Comparison of ENCODE assay signal across 20 cellular contexts in the genomic region with DNA sequence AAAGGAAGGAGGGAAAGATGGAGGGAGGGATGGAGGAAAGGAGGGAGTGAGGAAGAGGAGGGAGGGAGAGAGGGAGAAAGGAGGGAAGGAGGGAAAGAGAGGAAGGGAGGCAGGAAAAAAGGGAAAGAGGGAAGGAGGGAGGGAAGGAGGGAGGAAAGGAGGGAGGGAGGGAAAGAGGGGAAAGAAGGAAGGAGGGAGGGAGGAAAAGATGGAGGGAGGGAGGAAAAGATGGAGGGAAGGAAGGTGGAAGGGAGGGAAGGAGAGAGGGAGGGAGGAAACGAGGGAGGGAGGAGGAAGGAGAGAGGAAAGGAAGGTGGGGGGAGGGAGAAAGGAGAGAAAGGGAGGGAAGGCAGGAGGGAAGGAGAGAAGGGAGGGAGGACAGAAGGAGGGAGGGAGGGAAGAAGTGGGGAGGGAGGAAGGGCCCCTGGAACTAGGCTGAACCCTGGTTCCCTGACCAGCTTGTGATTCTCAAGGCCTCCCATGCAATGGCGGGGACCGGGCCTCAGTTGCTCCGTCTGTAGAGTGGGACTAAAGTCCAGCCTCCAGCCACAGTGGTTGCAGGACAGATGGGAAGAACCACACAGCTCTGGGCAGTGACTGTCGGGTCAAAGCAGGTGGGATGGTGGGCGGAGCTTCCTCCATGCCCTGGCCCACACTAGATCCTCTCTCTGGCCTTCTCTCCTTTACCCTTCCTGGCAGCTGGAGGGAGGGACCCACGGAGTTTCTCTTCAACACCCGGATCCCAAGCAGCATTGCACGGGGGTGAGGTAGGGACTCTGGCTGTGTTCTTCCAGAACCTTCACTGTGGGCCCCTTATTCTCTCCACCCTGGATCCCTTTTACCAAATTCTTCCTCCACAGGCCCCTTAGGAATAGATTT. TPM values are rescaled to one million over a fixed set of nuclear protein-coding genes. Genes with fewer than 3 reads are reported as not detected.
A peak's percentile ranks its signal among the peaks of the same experiment; 100 is the strongest.
DNase-seq lines count a peak whose midpoint lies in the region; ATAC-seq and TF ChIP-seq lines count a peak whose summit lies in the region.
"Had no signal": no experiment of that assay in that cellular context is flagged by ENCODE, and none has a peak within 500 bp of the region (broad histone marks: within the 10 kb centered on the region; RNA-seq: fewer than 3 reads in every experiment).

No MANE protein-coding gene starts in this region.

- no peak overlapping the region for H3K14ac ChIP-seq in IMR-90 (replicated peaks; ENCODE audit: low read depth, low read length)

- peaks cover 6% of the 10 kb centered on the region for H3K4me1 Mint-ChIP-seq in Caco-2 (ENCODE audit: low read depth, unreplicated experiment)
- H3K4me1 Mint-ChIP-seq in activated CD8-positive, alpha-beta T cell treated with anti-CD3 and anti-CD28 coated beads, Interleukin-2, amount 10 ng/mL, durations not matched to agents 7 days and 5 days (ENCODE audit: low read depth), result peaks cover 5% of the 10 kb centered on the region
- peaks cover 3% of the 10 kb centered on the region for H3K4me1 Mint-ChIP-seq in activated CD4-positive, alpha-beta memory T cell treated with anti-CD3 and anti-CD28 coated beads for 36 hours (ENCODE audit: low read depth)

- H4K8ac ChIP-seq in IMR-90 (ENCODE audit: low read depth in 2 of 2, low read length in 2 of 2), result 0 out of 4 replicates have a peak overlapping the region, but pooled peaks of 1 of the 2 experiments have one; percentile 5

- peak overlapping the region; percentile 24 for H2AK9ac ChIP-seq in IMR-90 (replicated peaks; ENCODE audit: low read depth, low read length, poor library complexity)

- no peak for TF ChIP-seq RAD21 in IMR-90 (IDR thresholded peaks at IDR 0.05; ENCODE audit: low read length)

- peaks cover 4 to 9% of the 10 kb centered on the region in 2 experiments; a peak in 1 of 4 replicates for H3K79me1 ChIP-seq in IMR-90 (ENCODE audit: low read depth in 1 of 2, low read length in 2 of 2)

- no peak overlapping the region for H2BK15ac ChIP-seq in IMR-90 (ENCODE audit: low read depth, low read length)

- H4K20me1 ChIP-seq in IMR-90 (ENCODE audit: insufficient read depth, low read length), result no peaks in the 10 kb centered on the region

- peaks cover 3% of the 10 kb centered on the region for H3K79me2 ChIP-seq in parathyroid adenoma

- H3K4me3 Mint-ChIP-seq in Caco-2 (ENCODE audit: unreplicated experiment), result no peak overlapping the region
- no peak overlapping the region for H3K4me3 Mint-ChIP-seq in activated CD8-positive, alpha-beta T cell treated with anti-CD3 and anti-CD28 coated beads, Interleukin-2, amount 10 ng/mL, durations not matched to agents 7 days and 5 days
- H3K4me3 Mint-ChIP-seq in activated CD4-positive, alpha-beta memory T cell treated with anti-CD3 and anti-CD28 coated beads for 36 hours, result no peak overlapping the region
- H3K4me3 Mint-ChIP-seq: activated CD4-positive, alpha-beta T cell treated with anti-CD3 and anti-CD28 coated beads, Interleukin-2, amount 10 ng/mL, durations not matched to agents 24 days and 14 days; T-helper 1 cell treated with Interleukin-12 subunit alpha and Interleukin-12 subunit beta and Interleukin-4 antibody, amounts not matched to agents 30 μg/mL and 1 μg/mL, for 36 hours had no signal

- peak overlapping the region; percentile 53 for H2AK5ac ChIP-seq in IMR-90 (ENCODE audit: low read depth, low read length)

- peak overlapping the region; percentile 32 for H3K27ac Mint-ChIP-seq in Caco-2 (ENCODE audit: unreplicated experiment)
- H3K27ac Mint-ChIP-seq in activated CD8-positive, alpha-beta T cell treated with anti-CD3 and anti-CD28 coated beads, Interleukin-2, amount 10 ng/mL, durations not matched to agents 7 days and 5 days, result no peak overlapping the region
- H3K27ac Mint-ChIP-seq in activated CD4-positive, alpha-beta memory T cell treated with anti-CD3 and anti-CD28 coated beads for 36 hours, result no peak overlapping the region
- H3K27ac Mint-ChIP-seq: activated CD4-positive, alpha-beta T cell treated with anti-CD3 and anti-CD28 coated beads, Interleukin-2, amount 10 ng/mL, durations not matched to agents 24 days and 14 days; T-helper 1 cell treated with Interleukin-12 subunit alpha and Interleukin-12 subunit beta and Interleukin-4 antibody, amounts not matched to agents 30 μg/mL and 1 μg/mL, for 36 hours had no signal

- H3K56ac ChIP-seq in IMR-90 (ENCODE audit: extremely low read depth, insufficient read depth, low read length), result no peak overlapping the region

- H3K36me3 Mint-ChIP-seq in Caco-2 (ENCODE audit: insufficient read depth, unreplicated experiment), result peaks cover 6% of the 10 kb centered on the region
- H3K36me3 Mint-ChIP-seq in activated CD8-positive, alpha-beta T cell treated with anti-CD3 and anti-CD28 coated beads, Interleukin-2, amount 10 ng/mL, durations not matched to agents 7 days and 5 days (ENCODE audit: low read depth), result no peaks in the 10 kb centered on the region
- no peaks in the 10 kb centered on the region for H3K36me3 Mint-ChIP-seq in activated CD4-positive, alpha-beta memory T cell treated with anti-CD3 and anti-CD28 coated beads for 36 hours

- H3K27me3 ChIP-seq in Caco-2 (replicated peaks; ENCODE audit: control insufficient read depth, insufficient read depth, low read length) (no peaks in the 10 kb centered on the region), IMR-90 (ENCODE audit: control insufficient read depth, insufficient read depth, low read length) (no peaks in the 10 kb centered on the region), esophagus muscularis mucosa (no peaks in the 10 kb centered on the region), parathyroid adenoma (ENCODE audit: control insufficient read depth, insufficient read depth, low read length) (no peaks in the 10 kb centered on the region)
- H3K27me3 ChIP-seq: cardiac muscle cell, SJCRH30 had no signal

- H2BK5ac ChIP-seq in IMR-90 (ENCODE audit: low read depth, low read length, poor library complexity, severe bottlenecking), result no peak overlapping the region

- 94 to 100% methylated on average over 1 to 4 of the region's 9 CpGs for WGBS in IMR-90 (ENCODE audit: extremely low coverage in 2 of 2, insufficient read length in 1 of 2), 2 experiments
- WGBS in esophagus muscularis mucosa, result 91% methylated on average over 8 of the region's 9 CpGs

- H4K5ac ChIP-seq in IMR-90 (ENCODE audit: low read depth, low read length), result no peak overlapping the region

- H3K9me1 ChIP-seq in IMR-90 (ENCODE audit: insufficient read depth, low read length), result peaks cover 10% of the 10 kb centered on the region; the same call in 1 of the 2 replicates

- peaks cover 37% of the 10 kb centered on the region for H3K4me1 ChIP-seq in Caco-2
- H3K4me1 ChIP-seq in IMR-90 (ENCODE audit: control insufficient read depth, insufficient read depth, low read length), result peaks cover 5% of the 10 kb centered on the region; the same call in 1 of the 2 replicates
- peaks cover 30 to 54% (median 49%) of the 10 kb centered on the region in 4 donors for H3K4me1 ChIP-seq in esophagus muscularis mucosa
- peaks cover 4% of the 10 kb centered on the region for H3K4me1 ChIP-seq in parathyroid adenoma

- H3K9me3 Mint-ChIP-seq in Caco-2 (ENCODE audit: unreplicated experiment), result no peaks in the 10 kb centered on the region
- H3K9me3 Mint-ChIP-seq in activated CD8-positive, alpha-beta T cell treated with anti-CD3 and anti-CD28 coated beads, Interleukin-2, amount 10 ng/mL, durations not matched to agents 7 days and 5 days (ENCODE audit: insufficient read depth), result no peaks in the 10 kb centered on the region
- no peaks in the 10 kb centered on the region for H3K9me3 Mint-ChIP-seq in activated CD4-positive, alpha-beta memory T cell treated with anti-CD3 and anti-CD28 coated beads for 36 hours
- H3K9me3 Mint-ChIP-seq: activated CD4-positive, alpha-beta T cell treated with anti-CD3 and anti-CD28 coated beads, Interleukin-2, amount 10 ng/mL, durations not matched to agents 24 days and 14 days; T-helper 1 cell treated with Interleukin-12 subunit alpha and Interleukin-12 subunit beta and Interleukin-4 antibody, amounts not matched to agents 30 μg/mL and 1 μg/mL, for 36 hours had no signal

- H3K27ac ChIP-seq in IMR-90 (ENCODE audit: insufficient read depth, low read length), result no peak overlapping the region
- H3K27ac ChIP-seq in esophagus muscularis mucosa (replicated peaks in 1 of 4), result peak overlapping the region; percentile 16 to 72 (median 47)
- H3K27ac ChIP-seq in parathyroid adenoma, result peak overlapping the region; percentile 61
- H3K27ac ChIP-seq: C4-2B, cardiac muscle cell, HL-60, SJCRH30 had no signal

- intact Hi-C loops in Caco-2 (cut with micrococcal nuclease; ENCODE audit: unreplicated experiment), result no loop called here
- intact Hi-C loops in IMR-90 (cut with micrococcal nuclease), result no loop called here
- intact Hi-C loops in esophagus muscularis mucosa (cut with DNase I), result no loop called here
- intact Hi-C loops in activated CD4-positive, alpha-beta memory T cell treated with anti-CD3 and anti-CD28 coated beads for 36 hours (cut with micrococcal nuclease), result no loop called here

- H3K4ac ChIP-seq in IMR-90 (ENCODE audit: low read depth, low read length), result peak overlapping the region; percentile 48; the same call in 1 of the 2 replicates

- TF ChIP-seq POLR2A in IMR-90 (IDR thresholded peaks at IDR 0.05; ENCODE audit: low read depth, low read length) (no peak), esophagus muscularis mucosa (IDR thresholded peaks at IDR 0.05; ENCODE audit: low read depth) (no peak)

- no peak overlapping the region for H2BK20ac ChIP-seq in IMR-90 (ENCODE audit: low read depth, low read length)

- H2AFZ ChIP-seq in IMR-90 (replicated peaks; ENCODE audit: low read length, poor library complexity), result no peak overlapping the region
- H2AFZ ChIP-seq in parathyroid adenoma, result no peak overlapping the region

- BruUV-seq in Caco-2 (replicated peaks; lab: Mats Ljungman, UMichigan), result no TSS peak
- no TSS peak for BruUV-seq in IMR-90 (replicated peaks; lab: Mats Ljungman, UMichigan)

- H3K36me3 ChIP-seq in Caco-2 (ENCODE audit: control insufficient read depth, insufficient read depth, low read length), result no peaks in the 10 kb centered on the region
- H3K36me3 ChIP-seq in IMR-90 (ENCODE audit: control insufficient read depth, insufficient read depth, low read length), result no peaks in the 10 kb centered on the region
- H3K36me3 ChIP-seq in esophagus muscularis mucosa, result no peaks in the 10 kb centered on the region
- H3K36me3 ChIP-seq in parathyroid adenoma (ENCODE audit: control insufficient read depth, insufficient read depth, low read length), result no peaks in the 10 kb centered on the region
- H3K36me3 ChIP-seq: cardiac muscle cell, SJCRH30 had no signal

- H3K9ac ChIP-seq in IMR-90 (ENCODE audit: low read depth, low read length) (no peak overlapping the region), parathyroid adenoma (no peak overlapping the region)

- DNase-seq in Caco-2, result no peak
- DNase-seq in IMR-90, result no peak
- no peak for DNase-seq in esophagus muscularis mucosa (ENCODE audit: extremely low spot score)
- no peak for DNase-seq in activated CD8-positive, alpha-beta T cell treated with anti-CD3 and anti-CD28 coated beads, Interleukin-2, amount 10 ng/mL, durations not matched to agents 7 days and 5 days
- DNase-seq in activated CD4-positive, alpha-beta memory T cell treated with anti-CD3 and anti-CD28 coated beads for 36 hours, result no peak
- DNase-seq in NCI-H1105 treated with DMSO at 0.1 percent for 48 hours (lab: John Stamatoyannopoulos, UW), result no peak
- DNase-seq: activated CD4-positive, alpha-beta T cell treated with anti-CD3 and anti-CD28 coated beads, Interleukin-2, amount 10 ng/mL, durations not matched to agents 24 days and 14 days; activated CD8-positive, alpha-beta memory T cell treated with anti-CD3 and anti-CD28 coated beads, Interleukin-2, amount 50 U/mL, for 4 hours; activated effector memory CD4-positive, alpha-beta T cell treated with Interleukin-2 at 50 U/mL for 16 hours; NCI-H146; NCI-H2171 treated with DMSO at 0.1 percent for 48 hours; NCI-H774 had no signal

- no peak overlapping the region for H3K23ac ChIP-seq in IMR-90 (ENCODE audit: low read depth, low read length)

- no peak overlapping the region for H3K4me2 ChIP-seq in IMR-90 (ENCODE audit: low read depth, low read length)
- H3K4me2 ChIP-seq in parathyroid adenoma (ENCODE audit: low read length), result no peak overlapping the region

- TF ChIP-seq CTCF in Caco-2 (IDR thresholded peaks at IDR 0.05; ENCODE audit: insufficient read depth in 1 of 2, low read depth in 1 of 2, low read length in 1 of 2, severe bottlenecking in 1 of 2, unreplicated experiment in 1 of 2) (no peak), IMR-90 (conservative IDR thresholded peaks at IDR 0.05; ENCODE audit: low read depth, low read length) (no peak), esophagus muscularis mucosa (IDR thresholded peaks at IDR 0.05) (no peak), parathyroid adenoma (IDR thresholded peaks at IDR 0.05) (no peak)

- H2BK120ac ChIP-seq in IMR-90 (ENCODE audit: low read depth, low read length), result no peak overlapping the region

- H3K18ac ChIP-seq in IMR-90 (ENCODE audit: low read depth, low read length), result no peak overlapping the region

- in situ Hi-C loops in IMR-90 (cut with MboI; ENCODE audit: low sequenced_read_pairs), result no loop called here

- no peak for TF ChIP-seq EP300 in esophagus muscularis mucosa (IDR thresholded peaks at IDR 0.05)

- dilution Hi-C loops in IMR-90 (cut with HindIII; ENCODE audit: low sequenced_read_pairs, unreplicated experiment), result no loop called here

- H3K27me3 Mint-ChIP-seq in Caco-2 (ENCODE audit: insufficient read depth, unreplicated experiment), result no peaks in the 10 kb centered on the region
- H3K27me3 Mint-ChIP-seq in activated CD8-positive, alpha-beta T cell treated with anti-CD3 and anti-CD28 coated beads, Interleukin-2, amount 10 ng/mL, durations not matched to agents 7 days and 5 days (ENCODE audit: low read depth), result no peaks in the 10 kb centered on the region
- H3K27me3 Mint-ChIP-seq in activated CD4-positive, alpha-beta memory T cell treated with anti-CD3 and anti-CD28 coated beads for 36 hours, result peaks cover 3% of the 10 kb centered on the region

- H3K4me3 ChIP-seq in Caco-2 (ENCODE audit: low read depth, low read length) (no peak overlapping the region), IMR-90 (ENCODE audit: insufficient read depth, low read depth, low read length) (no peak overlapping the region), esophagus muscularis mucosa (no peak overlapping the region), parathyroid adenoma (ENCODE audit: low read depth, low read length) (no peak overlapping the region)
- H3K4me3 ChIP-seq: cardiac muscle cell, SJCRH30 had no signal

- POLR2A ChIA-PET in Caco-2 (lab: Charles Lee), result no interaction called here
- POLR2A ChIA-PET in IMR-90 (lab: Charles Lee; ENCODE audit: unreplicated experiment), result no interaction called here
- POLR2A ChIA-PET in activated CD8-positive, alpha-beta T cell treated with anti-CD3 and anti-CD28 coated beads, Interleukin-2, amount 10 ng/mL, durations not matched to agents 7 days and 5 days (lab: Charles Lee), result no interaction called here
- POLR2A ChIA-PET in activated CD4-positive, alpha-beta memory T cell treated with anti-CD3 and anti-CD28 coated beads for 36 hours (lab: Charles Lee), result no interaction called here

- H4K91ac ChIP-seq in IMR-90 (ENCODE audit: insufficient read depth, low read depth, low read length), result 0 out of 2 replicates have a peak overlapping the region, but pooled peaks have one; percentile 3

- CTCF ChIA-PET in Caco-2 (lab: Charles Lee) (no interaction called here), IMR-90 (lab: Yijun Ruan, JAX) (no interaction called here)
- CTCF ChIA-PET in activated CD8-positive, alpha-beta T cell treated with anti-CD3 and anti-CD28 coated beads, Interleukin-2, amount 10 ng/mL, durations not matched to agents 7 days and 5 days (lab: Charles Lee), result interaction anchor here (1.8 kb wide), 1 partner anchor 83 kb away, joined by 8 read pairs; no protein-coding TSS in a partner anchor
- CTCF ChIA-PET in activated CD4-positive, alpha-beta memory T cell treated with anti-CD3 and anti-CD28 coated beads for 36 hours (lab: Charles Lee), result interaction anchor here (1.1 kb wide), 1 partner anchor 8 kb away, joined by 3 read pairs; no protein-coding TSS in a partner anchor

- ATAC-seq in IMR-90 (ENCODE audit: low read depth) (no peak), GM18861 (IDR thresholded peaks at IDR 0.05; ENCODE audit: unreplicated experiment) (no peak)
- no peak for ATAC-seq in activated CD8-positive, alpha-beta T cell treated with anti-CD3 and anti-CD28 coated beads, Interleukin-2, amount 10 ng/mL, durations not matched to agents 7 days and 5 days
- ATAC-seq: esophagus mucosa had no signal

- H3K9me3 ChIP-seq in Caco-2 (no peaks in the 10 kb centered on the region), IMR-90 (ENCODE audit: control insufficient read depth, insufficient read depth, low read length) (no peaks in the 10 kb centered on the region), esophagus muscularis mucosa (no peaks in the 10 kb centered on the region), parathyroid adenoma (ENCODE audit: control insufficient read depth, low read length) (no peaks in the 10 kb centered on the region)
- H3K9me3 ChIP-seq: SJCRH30 had no signal

RNA-seq across cellular contexts. Expression of a gene that starts 4.3 kb away (rescaled TPM):
- total RNA-seq in Caco-2 (2022), result 57.3 and 58.6 TPM in 2 replicates
- total RNA-seq in IMR-90 (2012; rRNA removed), result 5.6 and 6.1 TPM in 2 replicates
- polyA plus RNA-seq in IMR-90 (2012; rRNA removed), result 82.6 and 106 TPM in 2 replicates
- polyA plus RNA-seq in IMR-90 (2012; cell fraction: cytosol; rRNA removed), result 56.1 and 135 TPM in 2 replicates
- 100 and 222 TPM in 2 replicates for polyA plus RNA-seq in IMR-90 (2012; cell fraction: nucleus; rRNA removed; ENCODE audit: low replicate concordance)
- total RNA-seq in esophagus muscularis mucosa, result 10 to 100 TPM; 17.4 to 25.7 (median 20.2) TPM
- 10 to 100 TPM; 37.0 to 37.7 TPM for total RNA-seq in activated CD8-positive, alpha-beta T cell treated with anti-CD3 and anti-CD28 coated beads, Interleukin-2, amount 10 ng/mL, durations not matched to agents 7 days and 5 days
- total RNA-seq in activated CD4-positive, alpha-beta memory T cell treated with anti-CD3 and anti-CD28 coated beads for 36 hours, result 10 to 100 TPM; 13.5 to 14.8 TPM

Comparison
In these comparisons a context has a peak if more than half of its experiments do, and no peak if none do; other contexts are left out.
1. CTCF ChIA-PET loops: an anchor here in activated CD8-positive, alpha-beta T cell treated with anti-CD3 and anti-CD28 coated beads, Interleukin-2, amount 10 ng/mL, durations not matched to agents 7 days and 5 days (1.8 kb wide) and activated CD4-positive, alpha-beta memory T cell treated with anti-CD3 and anti-CD28 coated beads for 36 hours (1.1 kb wide); none called in Caco-2 and IMR-90.